Comparison of ENCODE assay signal across 16 cellular contexts in genomic region chr10:101053516-101053915, GRCh38. TPM values are rescaled to one million over a fixed set of nuclear protein-coding genes. Genes with fewer than 3 reads are reported as not detected.
A peak's percentile ranks its signal among the peaks of the same experiment; 100 is the strongest.
DNase-seq lines count a peak whose midpoint lies in the region; ATAC-seq and TF ChIP-seq lines count a peak whose summit lies in the region.
"Had no signal": no experiment of that assay in that cellular context is flagged by ENCODE, and none has a peak within 500 bp of the region (broad histone marks: within the 10 kb centered on the region; RNA-seq: fewer than 3 reads in every experiment).

No MANE protein-coding gene starts in this region.

- H3K4me2 ChIP-seq in BLaER1 treated with 17β-estradiol and CSF1 and Interleukin-3, amounts not matched to agents 10 nM and 100 nM, result peak overlapping the region in 8 of 11 experiments; percentile 57 to 97 (median 71); a peak in 12 of 22 replicates

- H3K4me3 ChIP-seq in BLaER1 treated with 17β-estradiol and CSF1 and Interleukin-3, amounts not matched to agents 10 nM and 100 nM, result no peak overlapping the region
- H3K4me3 ChIP-seq: GM12878 had no signal

- H3K4me1 Mint-ChIP-seq in HFFc6 (ENCODE audit: low read depth), result peaks cover 43% of the 10 kb centered on the region

- ATAC-seq in GM19324 (IDR thresholded peaks at IDR 0.05; ENCODE audit: low FRiP score, unreplicated experiment) (no peak), HG02884 (IDR thresholded peaks at IDR 0.05; ENCODE audit: unreplicated experiment) (no peak), HG03571 (IDR thresholded peaks at IDR 0.05; ENCODE audit: unreplicated experiment) (no peak)
- ATAC-seq: CD8-positive, alpha-beta T cell; GM12878 had no signal

- H3K9me3 ChIP-seq in BLaER1 treated with 17β-estradiol and CSF1 and Interleukin-3, amounts not matched to agents 10 nM and 100 nM (replicated peaks in 1 of 11), result no peaks in the 10 kb centered on the region
- H3K9me3 ChIP-seq: BE2C had no signal

- H3K4me1 ChIP-seq in BLaER1 treated with 17β-estradiol and CSF1 and Interleukin-3, amounts not matched to agents 10 nM and 100 nM, result peaks cover 23 to 69% (median 61%) of the 10 kb centered on the region in 10 experiments
- H3K4me1 ChIP-seq: BE2C had no signal

- peaks cover 11% of the 10 kb centered on the region for H3K27me3 Mint-ChIP-seq in HFFc6 (ENCODE audit: insufficient read depth)

- H3K9ac ChIP-seq in BLaER1 treated with 17β-estradiol and CSF1 and Interleukin-3, amounts not matched to agents 10 nM and 100 nM, result no peak overlapping the region

- no peaks in the 10 kb centered on the region for H3K9me3 Mint-ChIP-seq in HFFc6
- H3K9me3 Mint-ChIP-seq: CD8-positive, alpha-beta T cell had no signal

- peaks cover 0 to 28% (median 7%) of the 10 kb centered on the region in 11 experiments; a peak in 11 of 22 replicates for H3K36me3 ChIP-seq in BLaER1 treated with 17β-estradiol and CSF1 and Interleukin-3, amounts not matched to agents 10 nM and 100 nM
- H3K36me3 ChIP-seq: BE2C had no signal

- H3K27me3 ChIP-seq in BLaER1 treated with 17β-estradiol and CSF1 and Interleukin-3, amounts not matched to agents 10 nM and 100 nM, result peaks cover 16 to 26% (median 21%) of the 10 kb centered on the region in 11 experiments
- H3K27me3 ChIP-seq: BE2C had no signal

- H3K27ac ChIP-seq in BLaER1 treated with 17β-estradiol and CSF1 and Interleukin-3, amounts not matched to agents 10 nM and 100 nM, result no peak overlapping the region

- H3K4me3 Mint-ChIP-seq in HFFc6, result no peak overlapping the region
- H3K4me3 Mint-ChIP-seq: CD8-positive, alpha-beta T cell had no signal

- peaks cover 0 to 82% (median 41%) of the 10 kb centered on the region in 11 experiments; a peak in 16 of 22 replicates for H4K20me1 ChIP-seq in BLaER1 treated with 17β-estradiol and CSF1 and Interleukin-3, amounts not matched to agents 10 nM and 100 nM

- peak overlapping the region; percentile 67 for H3K27ac Mint-ChIP-seq in HFFc6
- H3K27ac Mint-ChIP-seq: CD8-positive, alpha-beta T cell had no signal

- no peak for TF ChIP-seq CTCF in HFFc6 (IDR thresholded peaks at IDR 0.05)

- no peaks in the 10 kb centered on the region; the same call in 1 of the 2 replicates for H3K36me3 Mint-ChIP-seq in HFFc6 (ENCODE audit: low read depth)
- H3K36me3 Mint-ChIP-seq: CD8-positive, alpha-beta T cell had no signal

- peak; percentile 74 for DNase-seq in HFFc6
- DNase-seq in dedifferentiated amniotic fluid mesenchymal stem cell (ENCODE audit: extremely low spot score), result peak; percentile 17
- peak; percentile 44 for DNase-seq in iris pigment epithelial cell (ENCODE audit: low read depth)
- no peak for DNase-seq in stimulated activated naive CD4-positive, alpha-beta T cell treated with Interleukin-2 at 50 U/mL for 16 hours (lab: John Stamatoyannopoulos, UW)
- DNase-seq: BE2C; CD8-positive, alpha-beta T cell; MV-4-11; NCI-H1417 treated with DMSO at 0.1 percent for 48 hours; NCI-H2029; NCI-H510A treated with DMSO at 0.1 percent for 48 hours; SHP77 treated with DMSO at 0.1 percent for 48 hours had no signal

RNA-seq across cellular contexts. Expression of gene KAZALD1, which starts 8.3 kb away (rescaled TPM):
- 10 to 100 TPM; 14.5 to 21.1 (median 19.9) TPM for total RNA-seq in HFFc6 (2021; fragmentation: NEBNext Ultra II Directional; extraction: Animal tissue kit (Norgen Biotek cat#: 25700))
- total RNA-seq: CD8-positive, alpha-beta T cell had no signal

RNA-seq across cellular contexts. Expression of gene SFXN3, which starts 22.5 kb away (rescaled TPM):
- total RNA-seq in HFFc6 (2021; fragmentation: NEBNext Ultra II Directional; extraction: Animal tissue kit (Norgen Biotek cat#: 25700)), result 10 to 100 TPM; 44.1 to 57.4 (median 50.5) TPM

RNA-seq across cellular contexts. Expression of gene PDZD7, which starts 22.6 kb away (rescaled TPM):
- 1 to 10 TPM; 1.1 to 1.9 (median 1.2) TPM for total RNA-seq in HFFc6 (2021; fragmentation: NEBNext Ultra II Directional; extraction: Animal tissue kit (Norgen Biotek cat#: 25700))
- total RNA-seq: GM12878 had no signal

RNA-seq across cellular contexts. Expression of gene LZTS2, which starts 53.9 kb away (rescaled TPM):
- 10 to 100 TPM; 66.8 to 80.5 (median 74.6) TPM for total RNA-seq in HFFc6 (2021; fragmentation: NEBNext Ultra II Directional; extraction: Animal tissue kit (Norgen Biotek cat#: 25700))
